33 cellular contexts compared by ENCODE assay signal in genomic region chr12:13152281-13152680, GRCh38. TPM values are rescaled to one million over a fixed set of nuclear protein-coding genes. Genes with fewer than 3 reads are reported as not detected.
A peak's percentile ranks its signal among the peaks of the same experiment; 100 is the strongest.
DNase-seq lines count a peak whose midpoint lies in the region; ATAC-seq and TF ChIP-seq lines count a peak whose summit lies in the region.
"Had no signal": no experiment of that assay in that cellular context is flagged by ENCODE, and none has a peak within 500 bp of the region (broad histone marks: within the 10 kb centered on the region; RNA-seq: fewer than 3 reads in every experiment).

No MANE protein-coding gene starts in this region.

- no peaks in the 10 kb centered on the region for H3K79me2 ChIP-seq in parathyroid adenoma

- H3K36me3 ChIP-seq in heart right ventricle (no peaks in the 10 kb centered on the region), parathyroid adenoma (ENCODE audit: control insufficient read depth, insufficient read depth, low read length) (no peaks in the 10 kb centered on the region), tibial nerve (no peaks in the 10 kb centered on the region), ascending aorta (no peaks in the 10 kb centered on the region)
- H3K36me3 ChIP-seq: HAP-1, left lung, uterus had no signal

- H3K27me3 ChIP-seq in heart right ventricle = no peaks in the 10 kb centered on the region
- no peaks in the 10 kb centered on the region for H3K27me3 ChIP-seq in parathyroid adenoma (ENCODE audit: control insufficient read depth, insufficient read depth, low read length)
- no peaks in the 10 kb centered on the region for H3K27me3 ChIP-seq in tibial nerve
- H3K27me3 ChIP-seq in ascending aorta = no peaks in the 10 kb centered on the region
- H3K27me3 ChIP-seq: left lung, uterus had no signal

- TF ChIP-seq CTCF in heart right ventricle (IDR thresholded peaks at IDR 0.05) = no peak
- no peak for TF ChIP-seq CTCF in parathyroid adenoma (IDR thresholded peaks at IDR 0.05)
- TF ChIP-seq CTCF in tibial nerve (IDR thresholded peaks at IDR 0.05) = no peak
- no peak for TF ChIP-seq CTCF in ascending aorta (IDR thresholded peaks at IDR 0.05)

- no peak overlapping the region for H3K4me2 ChIP-seq in parathyroid adenoma (ENCODE audit: low read length)
- H3K4me2 ChIP-seq: smooth muscle cell had no signal

- no peak overlapping the region for H3K9ac ChIP-seq in parathyroid adenoma

- H3K4me3 ChIP-seq in heart right ventricle (no peak overlapping the region), parathyroid adenoma (ENCODE audit: low read depth, low read length) (no peak overlapping the region), tibial nerve (no peak overlapping the region), ascending aorta (no peak overlapping the region)
- H3K4me3 ChIP-seq: HAP-1, left lung, smooth muscle cell, uterus had no signal

- DNase-seq in Right ventricle myocardium inferior (ENCODE audit: missing footprints) (peak; percentile 77), cardiac septum (ENCODE audit: low spot score) (no peak), heart right ventricle (peak; percentile 40 to 42), tibial nerve (ENCODE audit: low spot score in 2 of 2) (peak; percentile 47 to 60), ascending aorta (ENCODE audit: low spot score in 2 of 2) (no peak), NCI-H146 treated with DMSO at 0.1 percent for 48 hours (lab: John Stamatoyannopoulos, UW; ENCODE audit: unreplicated experiment) (no peak)
- DNase-seq: 8988T; activated CD4-positive, alpha-beta T cell treated with anti-CD3 and anti-CD28 coated beads, Interleukin-2, amount 50 U/mL, for 4 hours; activated CD8-positive, alpha-beta memory T cell treated with anti-CD3 and anti-CD28 coated beads, Interleukin-2, amount 10 ng/mL, durations not matched to agents 7 days and 5 days; activated gamma-delta T cell treated with Interleukin-2 at 50 U/mL for 16 hours; activated T-cell treated with anti-CD3 and anti-CD28 coated beads, Interleukin-2, amount 50 U/mL, for 4 hours; Calu3; DMS79 treated with DMSO at 0.1 percent for 48 hours; erythroblast; GDM1; immature natural killer cell; KBM-7; left lung; midbrain; naive thymus-derived CD8-positive, alpha-beta T cell; NCI-H1092 treated with DMSO at 0.1 percent for 48 hours; NCI-H187; NCI-H2171; stimulated activated naive CD4-positive, alpha-beta T cell treated with Interleukin-2 at 50 U/mL for 16 hours; T-helper 2 cell had no signal

- H3K9me3 ChIP-seq in heart right ventricle (peaks cover 0 to 9% (median 0%) of the 10 kb centered on the region in 11 donors), parathyroid adenoma (ENCODE audit: control insufficient read depth, low read length) (no peaks in the 10 kb centered on the region), tibial nerve (peaks cover 0 to 4% (median 0%) of the 10 kb centered on the region in 4 donors), ascending aorta (no peaks in the 10 kb centered on the region)
- H3K9me3 ChIP-seq: HAP-1, left lung, uterus had no signal

- peak overlapping the region; percentile 14 for H2AFZ ChIP-seq in parathyroid adenoma

- peak; percentile 85 for ATAC-seq in Right ventricle myocardium inferior
- peak; percentile 47 to 90 (median 82) for ATAC-seq in heart right ventricle
- no peak for ATAC-seq in GM19467 (IDR thresholded peaks at IDR 0.05; ENCODE audit: unreplicated experiment)
- ATAC-seq: activated CD8-positive, alpha-beta memory T cell treated with anti-CD3 and anti-CD28 coated beads, Interleukin-2, amount 10 ng/mL, durations not matched to agents 7 days and 5 days; activated T-cell treated with anti-CD3 and anti-CD28 coated beads, Interleukin-2, amount 50 U/mL, for 4 hours; left lung; naive thymus-derived CD8-positive, alpha-beta T cell had no signal

- 34 to 73% methylated on average over 1 of the region's 1 CpG for WGBS in heart right ventricle, 2 donors
- 53 to 71% methylated on average over 1 of the region's 1 CpG for WGBS in tibial nerve, 2 donors

- peak overlapping the region in 7 of 10 donors; percentile 11 to 75 (median 47) for H3K27ac ChIP-seq in heart right ventricle
- H3K27ac ChIP-seq in parathyroid adenoma = no peak overlapping the region
- H3K27ac ChIP-seq in tibial nerve = peak overlapping the region in 2 of 4 donors; percentile 51 to 63
- H3K27ac ChIP-seq in ascending aorta = no peak overlapping the region
- H3K27ac ChIP-seq: left lung had no signal

- intact Hi-C loops in Right ventricle myocardium inferior (cut with DNase I) = loop anchor here (2.0 kb wide), 1 partner anchor 53 kb away; no protein-coding TSS in a partner anchor
- intact Hi-C loops in cardiac septum (cut with DNase I) = no loop called here
- intact Hi-C loops in heart right ventricle (cut with DNase I) = loop anchor here in 4 of 10 donors (2.0 to 5.0 kb wide), 4 partner anchors 35 to 50 kb away; partner anchors contain the start of genes EMP1 (in 2 of the 4) and GSG1 (in 1 of the 4)
- intact Hi-C loops in ascending aorta (cut with DNase I) = no loop called here

- H3K4me1 ChIP-seq in heart right ventricle = peaks cover 0 to 39% (median 20%) of the 10 kb centered on the region in 9 donors
- peaks cover 19% of the 10 kb centered on the region for H3K4me1 ChIP-seq in parathyroid adenoma
- H3K4me1 ChIP-seq in tibial nerve = peaks cover 0 to 54% (median 7%) of the 10 kb centered on the region in 4 donors
- peaks cover 3 to 7% of the 10 kb centered on the region in 2 donors for H3K4me1 ChIP-seq in ascending aorta
- H3K4me1 ChIP-seq: HAP-1, uterus had no signal

- TF ChIP-seq EP300 in tibial nerve (IDR thresholded peaks at IDR 0.05) = peak in 1 of 2 donors; percentile 17

- no peak for TF ChIP-seq POLR2A in tibial nerve (IDR thresholded peaks at IDR 0.05)

RNA-seq across cellular contexts. Expression of gene EMP1, which starts 44.2 kb away (rescaled TPM):
- total RNA-seq in Right ventricle myocardium inferior (129 TPM), cardiac septum (118 TPM), heart right ventricle (100 to 1,000 TPM in 4 of 10 donors, 10 to 100 TPM in 6; 74.6 to 403 (median 98.5) TPM), tibial nerve (100 to 1,000 TPM; 231 to 489 (median 258) TPM), ascending aorta (588 TPM)
- 10 to 100 TPM; 46.2 to 55.5 TPM for polyA plus RNA-seq in heart right ventricle

RNA-seq across cellular contexts. Expression of gene GSG1, which starts 48.8 kb away (rescaled TPM):
- total RNA-seq in Right ventricle myocardium inferior (not detected), cardiac septum (not detected), heart right ventricle (not detected), tibial nerve (not detected), ascending aorta (not detected)
- not detected for polyA plus RNA-seq in heart right ventricle
- total RNA-seq: activated CD8-positive, alpha-beta memory T cell treated with anti-CD3 and anti-CD28 coated beads, Interleukin-2, amount 10 ng/mL, durations not matched to agents 7 days and 5 days; activated T-cell treated with anti-CD3 and anti-CD28 coated beads, Interleukin-2, amount 50 U/mL, for 4 hours; Calu3; M059J; naive thymus-derived CD8-positive, alpha-beta T cell; NCI-H460; smooth muscle cell; temporal lobe; uterus had no signal
- polyA plus RNA-seq: smooth muscle cell had no signal

Comparison
In these comparisons a context has a peak if more than half of its experiments do, and no peak if none do; other contexts are left out.
1. DNase-seq: peak in Right ventricle myocardium inferior (single experiment), heart right ventricle (2 of 2) and tibial nerve (2 of 2); none in cardiac septum (single experiment), ascending aorta (0 of 2) and NCI-H146 treated with DMSO at 0.1 percent for 48 hours (single experiment).
2. H3K27ac ChIP-seq: peak in heart right ventricle (7 of 10); none in parathyroid adenoma (single experiment) and ascending aorta (0 of 2).